8 cellular contexts compared by ENCODE assay signal in the genomic region with DNA sequence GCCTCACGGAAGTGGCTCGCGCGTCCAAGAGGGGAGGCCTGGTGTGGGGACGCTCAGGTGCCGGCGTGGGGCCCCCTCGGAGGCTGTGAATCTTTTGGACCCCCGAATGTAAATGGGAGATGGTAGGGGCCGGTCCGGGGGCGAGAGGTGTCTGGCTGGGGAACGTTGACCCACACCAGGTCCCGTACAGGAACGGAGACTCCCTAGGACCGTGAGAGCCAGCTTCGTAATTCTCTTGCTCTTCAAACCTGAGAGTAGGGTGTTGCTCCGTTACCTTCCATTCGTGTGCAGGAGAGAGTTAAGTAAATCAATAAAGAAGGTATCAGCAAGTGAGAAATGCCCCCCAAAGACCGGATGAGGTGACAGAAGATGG. TPM values are rescaled to one million over a fixed set of nuclear protein-coding genes. Genes with fewer than 3 reads are reported as not detected.
DNase-seq lines count a peak whose midpoint lies in the region; ATAC-seq and TF ChIP-seq lines count a peak whose summit lies in the region.

No MANE protein-coding gene starts in this region.

- H3K4me1 ChIP-seq in mesodermal cell (ENCODE audit: control insufficient read depth, insufficient read depth, low read length, poor library complexity, severe bottlenecking) = peaks cover 41% of the 10 kb centered on the region

- peak overlapping the region; percentile 98 for H3K27ac ChIP-seq in caudate nucleus (ENCODE audit: low read depth, low read length)
- peak overlapping the region; percentile 98 for H3K27ac ChIP-seq in mesodermal cell (ENCODE audit: low read depth, low read length, severe bottlenecking)

- peaks cover 20% of the 10 kb centered on the region for H3K36me3 ChIP-seq in mesodermal cell (ENCODE audit: control insufficient read depth, insufficient read depth, low read length)

- ATAC-seq in HG03139 (IDR thresholded peaks at IDR 0.05; ENCODE audit: unreplicated experiment) = no peak

- WGBS in mesodermal cell (ENCODE audit: insufficient coverage in 2 of 2), 2 experiments = 1% methylated on average over 19 of the region's 20 CpGs

- H3K4me3 ChIP-seq in GM12865 (ENCODE audit: low read depth, low read length) (peak overlapping the region; percentile 71), mesodermal cell (ENCODE audit: extremely low read depth, insufficient read depth, low read length, poor library complexity, severe bottlenecking) (peak overlapping the region; percentile 86)
- H3K4me3 ChIP-seq in Jurkat, Clone E6-1 (ENCODE audit: low read length) = peak overlapping the region; percentile 91

- DNase-seq in GM12865 (ENCODE audit: low read depth) = no peak
- no peak for DNase-seq in Jurkat, Clone E6-1 (ENCODE audit: low read depth, low spot score)
- DNase-seq in caudate nucleus (lab: John Stamatoyannopoulos, UW) = peak in 2 of 61 donors; percentile 37 to 55
- no peak for DNase-seq in germinal center (ENCODE audit: low spot score)
- DNase-seq in islet precursor cell = no peak
- DNase-seq in NCI-H2196 (lab: John Stamatoyannopoulos, UW; ENCODE audit: unreplicated experiment) = no peak

- no peak for TF ChIP-seq CTCF in GM12865 (IDR thresholded peaks at IDR 0.05; ENCODE audit: insufficient read depth, low read depth, low read length, missing control alignments)

- no peaks in the 10 kb centered on the region for H3K9me3 ChIP-seq in mesodermal cell (ENCODE audit: control insufficient read depth, low read length)

RNA-seq across cellular contexts. Expression of a gene that starts 0.5 kb away (rescaled TPM):
- polyA plus RNA-seq in Jurkat, Clone E6-1 (2012; ENCODE audit: insufficient read depth, insufficient read length) = 29.9 TPM
- polyA plus RNA-seq in mesodermal cell (2013, experiment 1 of 2) = 31.1 TPM
- 31.6 TPM for polyA plus RNA-seq in mesodermal cell (2013, experiment 2 of 2)

RNA-seq across cellular contexts. Expression of a gene that starts 0.9 kb away (rescaled TPM):
- 2.1 TPM for polyA plus RNA-seq in Jurkat, Clone E6-1 (2012; ENCODE audit: insufficient read depth, insufficient read length)
- polyA plus RNA-seq in mesodermal cell (2013, experiment 1 of 2) = 9.2 TPM
- 7.5 TPM for polyA plus RNA-seq in mesodermal cell (2013, experiment 2 of 2)
